ENCODE assay signal across 8 cellular contexts in genomic region chr10:79079490-79080355, GRCh38. TPM values are rescaled to one million over a fixed set of nuclear protein-coding genes. Genes with fewer than 3 reads are reported as not detected.
DNase-seq lines count a peak whose midpoint lies in the region; ATAC-seq and TF ChIP-seq lines count a peak whose summit lies in the region.
"Had no signal": no experiment of that assay in that cellular context is flagged by ENCODE, and none has a peak within 500 bp of the region (broad histone marks: within the 10 kb centered on the region; RNA-seq: fewer than 3 reads in every experiment).

No MANE protein-coding gene starts in this region.

- H3K9me2 ChIP-seq in Karpas-422 (replicated peaks; ENCODE audit: insufficient read depth, low read length), result no peaks in the 10 kb centered on the region

- no peak overlapping the region for H3K4me2 ChIP-seq in Karpas-422 (ENCODE audit: low read depth, low read length, poor library complexity, severe bottlenecking)

- TF ChIP-seq CTCF in brain (conservative IDR thresholded peaks at IDR 0.05), result no peak
- no peak for TF ChIP-seq CTCF in tibial nerve (IDR thresholded peaks at IDR 0.05)

- H2AFZ ChIP-seq in Karpas-422 (ENCODE audit: low read length), result no peak overlapping the region

- peak overlapping the region; percentile 41 to 97 (median 77) for H3K27ac Mint-ChIP-seq in brain
- H3K27ac Mint-ChIP-seq: activated CD8-positive, alpha-beta memory T cell treated with anti-CD3 and anti-CD28 coated beads, Interleukin-2, amount 10 ng/mL, durations not matched to agents 7 days and 5 days had no signal

- H3K79me2 ChIP-seq in Karpas-422 (ENCODE audit: low read length), result no peaks in the 10 kb centered on the region

- H3K27ac ChIP-seq in tibial nerve (peak overlapping the region; percentile 12 to 96 (median 78)), Karpas-422 (ENCODE audit: low read length) (no peak overlapping the region)

- H3K4me3 ChIP-seq in tibial nerve, result no peak overlapping the region
- no peak overlapping the region for H3K4me3 ChIP-seq in Karpas-422 (ENCODE audit: low read length)

- no peaks in the 10 kb centered on the region for H3K27me3 Mint-ChIP-seq in brain
- H3K27me3 Mint-ChIP-seq: activated CD8-positive, alpha-beta memory T cell treated with anti-CD3 and anti-CD28 coated beads, Interleukin-2, amount 10 ng/mL, durations not matched to agents 7 days and 5 days had no signal

- H3K9me3 Mint-ChIP-seq in brain, result no peaks in the 10 kb centered on the region

- H3K27me3 ChIP-seq in tibial nerve, result no peaks in the 10 kb centered on the region
- H3K27me3 ChIP-seq in Karpas-422 (ENCODE audit: low read length), result no peaks in the 10 kb centered on the region

- no peak for TF ChIP-seq POLR2A in tibial nerve (IDR thresholded peaks at IDR 0.05)

- TF ChIP-seq EP300 in tibial nerve (IDR thresholded peaks at IDR 0.05), result peak in 1 of 2 donors; percentile 41

- H3K4me1 Mint-ChIP-seq in brain, result peaks cover 90% of the 10 kb centered on the region

- WGBS in tibial nerve, 2 donors, result 59 to 66% methylated on average over 14 to 15 of the region's 15 CpGs

- H3K4me1 ChIP-seq in tibial nerve (peaks cover 11 to 100% (median 100%) of the 10 kb centered on the region in 4 donors), Karpas-422 (ENCODE audit: low read length) (peaks cover 61% of the 10 kb centered on the region)

- peaks cover 50% of the 10 kb centered on the region for H4K20me1 ChIP-seq in Karpas-422 (ENCODE audit: insufficient read depth, low read depth, low read length)

- ATAC-seq in HG03196 (IDR thresholded peaks at IDR 0.05; ENCODE audit: unreplicated experiment), result no peak
- ATAC-seq: activated CD8-positive, alpha-beta memory T cell treated with anti-CD3 and anti-CD28 coated beads, Interleukin-2, amount 10 ng/mL, durations not matched to agents 7 days and 5 days had no signal

- H3K36me3 Mint-ChIP-seq in brain, result peaks cover 10% of the 10 kb centered on the region
- H3K36me3 Mint-ChIP-seq: activated CD8-positive, alpha-beta memory T cell treated with anti-CD3 and anti-CD28 coated beads, Interleukin-2, amount 10 ng/mL, durations not matched to agents 7 days and 5 days had no signal

- peak overlapping the region in 4 of 5 experiments; percentile 24 to 65 (median 44) for H3K4me3 Mint-ChIP-seq in brain
- H3K4me3 Mint-ChIP-seq: activated CD8-positive, alpha-beta memory T cell treated with anti-CD3 and anti-CD28 coated beads, Interleukin-2, amount 10 ng/mL, durations not matched to agents 7 days and 5 days had no signal

- no peaks in the 10 kb centered on the region for H3K9me3 ChIP-seq in tibial nerve
- no peaks in the 10 kb centered on the region for H3K9me3 ChIP-seq in Karpas-422 (ENCODE audit: low read length)

- DNase-seq in HK-2 (ENCODE audit: unreplicated experiment), result peak; percentile 55
- peak; percentile 49 for DNase-seq in kidney tubule cell (ENCODE audit: low spot score)
- no peak for DNase-seq in tibial nerve (ENCODE audit: low spot score in 2 of 2)
- DNase-seq in HuH-7 (ENCODE audit: low spot score), result no peak
- no peak for DNase-seq in Karpas-422
- DNase-seq: activated CD8-positive, alpha-beta memory T cell treated with anti-CD3 and anti-CD28 coated beads, Interleukin-2, amount 10 ng/mL, durations not matched to agents 7 days and 5 days had no signal

- H3K36me3 ChIP-seq in tibial nerve (no peaks in the 10 kb centered on the region), Karpas-422 (ENCODE audit: insufficient read depth, low read length) (no peaks in the 10 kb centered on the region)

- H3K9ac ChIP-seq in Karpas-422 (ENCODE audit: low read length), result no peak overlapping the region

RNA-seq across cellular contexts. Expression of gene ZMIZ1, which starts 11.0 kb away (rescaled TPM):
- polyA plus RNA-seq in brain (ENCODE audit: insufficient read depth, low read depth, low replicate concordance), result 90.5 TPM
- 10 to 100 TPM; 65.5 to 88.2 (median 69.3) TPM for total RNA-seq in tibial nerve
- 63.0 and 73.1 TPM in 2 replicates for total RNA-seq in Karpas-422 (2014; rRNA removed; shearing (Covaris generic); ENCODE audit: low replicate concordance)

Comparison
In these comparisons a context has a peak if more than half of its experiments do, and no peak if none do; other contexts are left out.
1. DNase-seq: peak in HK-2 (single experiment) and kidney tubule cell (single experiment); none in tibial nerve (0 of 2), HuH-7 (single experiment) and Karpas-422 (single experiment).